ENCODE assay signal across 31 cellular contexts in genomic region chr17:40248507-40248906, GRCh38.
"Had no signal": no experiment of that assay in that cellular context is flagged by ENCODE, and none has a peak within 500 bp of the region (broad histone marks: within the 10 kb centered on the region; RNA-seq: fewer than 3 reads in every experiment).

No MANE protein-coding gene starts in this region.

- H3K9me3 Mint-ChIP-seq: activated naive CD4-positive, alpha-beta T cell treated with anti-CD3 and anti-CD28 coated beads for 36 hours; activated naive CD8-positive, alpha-beta T cell treated with anti-CD3 and anti-CD28 coated beads, Interleukin-2, amount 10 ng/mL, durations not matched to agents 7 days and 5 days; activated T-helper 1 cell treated with anti-CD3 and anti-CD28 coated beads, Interleukin-12 subunit alpha, Interleukin-12 subunit beta, Interleukin-2, Interleukin-4 antibody, amounts not matched to agents 30 ng/mL and 10 ng/mL and 1 ng/mL, durations not matched to agents 14 hours and 24 hours and 36 hours; endodermal cell; natural killer cell treated with Interleukin-12 subunit alpha and Interleukin-12 subunit beta and Interleukin-15 and Interleukin-18, amount 100 ng/mL, for 72 hours; stimulated activated naive CD8-positive, alpha-beta T cell treated with anti-CD3 and anti-CD28 coated beads, Interleukin-15, Interleukin-2, amounts not matched to agents 100 ng/mL and 50 ng/mL, for 24 hours had no signal

- DNase-seq: activated CD4-positive, alpha-beta T cell treated with anti-CD3 and anti-CD28 coated beads for 48 hours; activated CD4-positive, alpha-beta T cell treated with anti-CD3 and anti-CD28 coated beads, Interleukin-2, amount 50 U/mL, for 48 hours; activated CD8-positive, alpha-beta memory T cell treated with anti-CD3 and anti-CD28 coated beads, Interleukin-2, amount 50 U/mL, for 4 hours; activated effector memory CD4-positive, alpha-beta T cell treated with anti-CD3 and anti-CD28 coated beads, Interleukin-2, amount 50 U/mL, for 16 hours; activated naive CD4-positive, alpha-beta T cell treated with anti-CD3 and anti-CD28 coated beads for 36 hours; activated naive CD8-positive, alpha-beta T cell treated with anti-CD3 and anti-CD28 coated beads, Interleukin-2, amount 10 ng/mL, durations not matched to agents 7 days and 5 days; activated T-cell treated with anti-CD3 and anti-CD28 coated beads, Interleukin-2, amount 50 U/mL, for 1 hour; brain microvascular endothelial cell; central memory CD4-positive, alpha-beta T cell; endodermal cell; foreskin fibroblast; heart right ventricle; kidney glomerular epithelial cell; mesendoderm; mucosa of descending colon; retina; stimulated activated CD4-positive, alpha-beta T cell treated with anti-CD3 and anti-CD28 coated beads, Interleukin-12 subunit alpha, Interleukin-12 subunit beta, amount 100 ng/mL, for 4 hours; stimulated activated CD4-positive, alpha-beta T cell treated with anti-CD3 and anti-CD28 coated beads, Interleukin-4, amount 100 ng/mL, for 1 hour; trophoblast cell had no signal

- H3K4me1 ChIP-seq: prostate gland had no signal

- H3K4me3 Mint-ChIP-seq: activated naive CD4-positive, alpha-beta T cell treated with anti-CD3 and anti-CD28 coated beads for 36 hours; activated naive CD8-positive, alpha-beta T cell treated with anti-CD3 and anti-CD28 coated beads, Interleukin-2, amount 10 ng/mL, durations not matched to agents 7 days and 5 days; activated T-helper 1 cell treated with anti-CD3 and anti-CD28 coated beads, Interleukin-12 subunit alpha, Interleukin-12 subunit beta, Interleukin-2, Interleukin-4 antibody, amounts not matched to agents 30 ng/mL and 10 ng/mL and 1 ng/mL, durations not matched to agents 14 hours and 24 hours and 36 hours; endodermal cell; natural killer cell treated with Interleukin-12 subunit alpha and Interleukin-12 subunit beta and Interleukin-15 and Interleukin-18, amount 100 ng/mL, for 72 hours; stimulated activated naive CD8-positive, alpha-beta T cell treated with anti-CD3 and anti-CD28 coated beads, Interleukin-15, Interleukin-2, amounts not matched to agents 100 ng/mL and 50 ng/mL, for 24 hours had no signal

- H3K36me3 Mint-ChIP-seq: natural killer cell treated with Interleukin-12 subunit alpha and Interleukin-12 subunit beta and Interleukin-15 and Interleukin-18, amount 100 ng/mL, for 72 hours had no signal

- H3K27ac ChIP-seq: ascending aorta, brain microvascular endothelial cell, heart right ventricle, lower lobe of right lung, ovary, prostate gland, skin epidermis, thoracic aorta, VCaP had no signal

- H3K27ac Mint-ChIP-seq: activated naive CD4-positive, alpha-beta T cell treated with anti-CD3 and anti-CD28 coated beads for 36 hours; activated naive CD8-positive, alpha-beta T cell treated with anti-CD3 and anti-CD28 coated beads, Interleukin-2, amount 10 ng/mL, durations not matched to agents 7 days and 5 days; activated T-helper 1 cell treated with anti-CD3 and anti-CD28 coated beads, Interleukin-12 subunit alpha, Interleukin-12 subunit beta, Interleukin-2, Interleukin-4 antibody, amounts not matched to agents 30 ng/mL and 10 ng/mL and 1 ng/mL, durations not matched to agents 14 hours and 24 hours and 36 hours; endodermal cell; natural killer cell treated with Interleukin-12 subunit alpha and Interleukin-12 subunit beta and Interleukin-15 and Interleukin-18, amount 100 ng/mL, for 72 hours; stimulated activated naive CD8-positive, alpha-beta T cell treated with anti-CD3 and anti-CD28 coated beads, Interleukin-15, Interleukin-2, amounts not matched to agents 100 ng/mL and 50 ng/mL, for 24 hours had no signal

- H3K27me3 ChIP-seq: ascending aorta, brain microvascular endothelial cell, heart right ventricle, ovary had no signal

- H3K9me3 ChIP-seq: ascending aorta, heart right ventricle, lower lobe of right lung, mucosa of descending colon, ovary, prostate gland, thoracic aorta had no signal

- H3K4me3 ChIP-seq: ascending aorta, heart right ventricle, lower lobe of right lung, mucosa of descending colon, ovary, prostate gland, skin epidermis, thoracic aorta had no signal

- ATAC-seq: activated CD4-positive, CD25-positive, alpha-beta regulatory T cell treated with anti-CD3 and anti-CD28 coated beads, Interleukin-2, amount 50 U/mL, for 24 hours; esophagus mucosa; heart right ventricle; lower lobe of right lung; mucosa of descending colon; natural killer cell treated with Interleukin-12 subunit alpha and Interleukin-12 subunit beta and Interleukin-15 and Interleukin-18, amount 100 ng/mL, for 72 hours had no signal

- H3K27me3 Mint-ChIP-seq: activated naive CD8-positive, alpha-beta T cell treated with anti-CD3 and anti-CD28 coated beads, Interleukin-2, amount 10 ng/mL, durations not matched to agents 7 days and 5 days; natural killer cell treated with Interleukin-12 subunit alpha and Interleukin-12 subunit beta and Interleukin-15 and Interleukin-18, amount 100 ng/mL, for 72 hours; stimulated activated naive CD8-positive, alpha-beta T cell treated with anti-CD3 and anti-CD28 coated beads, Interleukin-15, Interleukin-2, amounts not matched to agents 100 ng/mL and 50 ng/mL, for 24 hours had no signal

- H3K36me3 ChIP-seq: ascending aorta, brain microvascular endothelial cell, lower lobe of right lung, ovary, prostate gland, thoracic aorta had no signal
